In the genomic region with DNA sequence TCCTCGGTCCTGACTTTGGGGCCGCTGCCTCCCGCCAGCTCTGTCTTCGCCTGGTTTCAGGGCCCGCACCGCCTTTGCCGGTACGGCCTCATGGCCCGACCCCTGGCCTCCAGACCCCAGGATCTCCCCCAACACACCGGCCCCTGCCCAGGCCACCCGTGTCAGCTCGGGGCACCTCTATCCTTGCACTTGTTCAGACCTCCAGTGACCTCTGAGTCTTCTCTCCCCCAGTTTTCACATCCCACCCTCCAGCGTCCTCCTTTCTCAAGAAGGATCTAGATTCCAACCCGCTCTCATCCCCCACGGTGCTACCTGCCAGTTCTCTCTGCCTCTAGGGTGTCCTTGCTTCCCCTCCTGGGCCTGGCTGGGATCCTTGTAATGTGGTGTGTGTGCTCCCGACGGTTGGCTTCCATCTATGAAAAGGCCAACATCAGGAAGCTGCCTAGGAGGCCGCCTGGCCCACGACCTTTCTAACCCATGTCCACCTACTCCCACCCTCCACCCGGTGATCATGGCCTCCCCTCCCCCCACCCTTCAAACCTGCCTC, we compare ENCODE assay signal across 8 cellular contexts.
DNase-seq lines count a peak whose midpoint lies in the region; FAIRE-seq and TF ChIP-seq lines count a peak whose summit lies in the region.

No MANE protein-coding gene starts in this region.

- FAIRE-seq in urothelium cell line (lab: Jason Lieb, UNC), result no peak

- H3K9me3 Mint-ChIP-seq in activated T-helper 1 cell treated with anti-CD3 and anti-CD28 coated beads, Interleukin-12 subunit alpha, Interleukin-12 subunit beta, Interleukin-2, Interleukin-4 antibody, amounts not matched to agents 30 ng/mL and 10 ng/mL and 1 ng/mL, durations not matched to agents 14 hours and 24 hours and 36 hours, result no peaks in the 10 kb centered on the region

- H3K4me1 ChIP-seq in right atrium auricular region, result peaks cover 0 to 13% of the 10 kb centered on the region in 2 donors
- no peaks in the 10 kb centered on the region for H3K4me1 ChIP-seq in OCI-LY7 (ENCODE audit: insufficient read depth, low read length, poor library complexity, severe bottlenecking)

- no peak overlapping the region for H3K4me2 ChIP-seq in OCI-LY7 (ENCODE audit: low read length)

- no TSS peak for BruUV-seq in OCI-LY7 (replicated peaks; lab: Mats Ljungman, UMichigan)

- no peaks in the 10 kb centered on the region for H4K20me1 ChIP-seq in OCI-LY7 (ENCODE audit: insufficient read depth, low read length)

- no peaks in the 10 kb centered on the region for H3K9me2 ChIP-seq in OCI-LY7 (ENCODE audit: insufficient read depth, low read length)

- TF ChIP-seq CTCF in right atrium auricular region (IDR thresholded peaks at IDR 0.05) (no peak), OCI-LY7 (conservative IDR thresholded peaks at IDR 0.05; ENCODE audit: low read length) (no peak)

- H2AFZ ChIP-seq in OCI-LY7 (ENCODE audit: low read length), result no peak overlapping the region

- peaks cover 18% of the 10 kb centered on the region for H3K4me1 Mint-ChIP-seq in activated T-helper 1 cell treated with anti-CD3 and anti-CD28 coated beads, Interleukin-12 subunit alpha, Interleukin-12 subunit beta, Interleukin-2, Interleukin-4 antibody, amounts not matched to agents 30 ng/mL and 10 ng/mL and 1 ng/mL, durations not matched to agents 14 hours and 24 hours and 36 hours (ENCODE audit: low read depth)

- peak overlapping the region; percentile 60; the same call in 1 of the 2 replicates for H3K4me3 ChIP-seq in H7 (ENCODE audit: insufficient read depth, low read depth, low read length)
- H3K4me3 ChIP-seq in right atrium auricular region, result peak overlapping the region; percentile 42 to 59
- peak overlapping the region in 4 of 7 experiments; percentile 32 to 58 (median 45) for H3K4me3 ChIP-seq in skin epidermis
- no peak overlapping the region for H3K4me3 ChIP-seq in OCI-LY7 (ENCODE audit: low read depth, low read length, poor library complexity, severe bottlenecking)

- POLR2A ChIA-PET in OCI-LY7 (lab: Charles Lee), result no interaction called here

- H3K9me3 ChIP-seq in right atrium auricular region (no peaks in the 10 kb centered on the region), OCI-LY7 (ENCODE audit: low read length) (no peaks in the 10 kb centered on the region)

- H3K4me3 Mint-ChIP-seq in activated T-helper 1 cell treated with anti-CD3 and anti-CD28 coated beads, Interleukin-12 subunit alpha, Interleukin-12 subunit beta, Interleukin-2, Interleukin-4 antibody, amounts not matched to agents 30 ng/mL and 10 ng/mL and 1 ng/mL, durations not matched to agents 14 hours and 24 hours and 36 hours, result peak overlapping the region; percentile 80

- CTCF ChIA-PET in OCI-LY7 (lab: Charles Lee; ENCODE audit: unreplicated experiment), result no interaction called here

- H3K79me2 ChIP-seq in OCI-LY7 (ENCODE audit: insufficient read depth, low read depth, low read length), result no peaks in the 10 kb centered on the region

- H3K36me3 ChIP-seq in H7 (replicated peaks; ENCODE audit: control insufficient read depth, insufficient read depth, low read length) (no peaks in the 10 kb centered on the region), right atrium auricular region (no peaks in the 10 kb centered on the region), OCI-LY7 (ENCODE audit: insufficient read depth, low read length) (no peaks in the 10 kb centered on the region)

- H3K27ac ChIP-seq in right atrium auricular region (peak overlapping the region; percentile 48 to 68), skin epidermis (no peak overlapping the region), OCI-LY7 (ENCODE audit: low read depth, low read length, poor library complexity, severe bottlenecking) (no peak overlapping the region)

- H3K36me3 Mint-ChIP-seq in activated T-helper 1 cell treated with anti-CD3 and anti-CD28 coated beads, Interleukin-12 subunit alpha, Interleukin-12 subunit beta, Interleukin-2, Interleukin-4 antibody, amounts not matched to agents 30 ng/mL and 10 ng/mL and 1 ng/mL, durations not matched to agents 14 hours and 24 hours and 36 hours (ENCODE audit: low read depth), result no peaks in the 10 kb centered on the region

- DNase-seq in H7 (no peak), right atrium auricular region (ENCODE audit: low spot score) (no peak), GM19240 (ENCODE audit: insufficient read length, low spot score) (no peak), urothelium cell line (ENCODE audit: low spot score) (no peak), GDM1 (lab: John Stamatoyannopoulos, UW) (no peak), OCI-LY7 (ENCODE audit: low spot score) (no peak)
- no peak for DNase-seq in activated T-helper 1 cell treated with anti-CD3 and anti-CD28 coated beads, Interleukin-12 subunit alpha, Interleukin-12 subunit beta, Interleukin-2, Interleukin-4 antibody, amounts not matched to agents 30 ng/mL and 10 ng/mL and 1 ng/mL, durations not matched to agents 14 hours and 24 hours and 36 hours (ENCODE audit: low spot score)

- peaks cover 55% of the 10 kb centered on the region for H3K27me3 Mint-ChIP-seq in activated T-helper 1 cell treated with anti-CD3 and anti-CD28 coated beads, Interleukin-12 subunit alpha, Interleukin-12 subunit beta, Interleukin-2, Interleukin-4 antibody, amounts not matched to agents 30 ng/mL and 10 ng/mL and 1 ng/mL, durations not matched to agents 14 hours and 24 hours and 36 hours (ENCODE audit: insufficient read depth)

- peaks cover 25% of the 10 kb centered on the region for H3K27me3 ChIP-seq in H7 (ENCODE audit: control insufficient read depth, insufficient read depth, low read length)
- H3K27me3 ChIP-seq in right atrium auricular region, result no peaks in the 10 kb centered on the region

- H3K27ac Mint-ChIP-seq in activated T-helper 1 cell treated with anti-CD3 and anti-CD28 coated beads, Interleukin-12 subunit alpha, Interleukin-12 subunit beta, Interleukin-2, Interleukin-4 antibody, amounts not matched to agents 30 ng/mL and 10 ng/mL and 1 ng/mL, durations not matched to agents 14 hours and 24 hours and 36 hours, result no peak overlapping the region

- intact Hi-C loops in activated T-helper 1 cell treated with anti-CD3 and anti-CD28 coated beads, Interleukin-12 subunit alpha, Interleukin-12 subunit beta, Interleukin-2, Interleukin-4 antibody, amounts not matched to agents 30 ng/mL and 10 ng/mL and 1 ng/mL, durations not matched to agents 14 hours and 24 hours and 36 hours (cut with micrococcal nuclease), result no loop called here
- intact Hi-C loops in OCI-LY7 (cut with micrococcal nuclease; ENCODE audit: unreplicated experiment), result no loop called here

Comparison
In these comparisons a context has a peak if more than half of its experiments do, and no peak if none do; other contexts are left out.
1. H3K27ac ChIP-seq: peak in right atrium auricular region (2 of 2); none in skin epidermis (0 of 21) and OCI-LY7 (single experiment).